8 cellular contexts compared by ENCODE assay signal in the genomic region with DNA sequence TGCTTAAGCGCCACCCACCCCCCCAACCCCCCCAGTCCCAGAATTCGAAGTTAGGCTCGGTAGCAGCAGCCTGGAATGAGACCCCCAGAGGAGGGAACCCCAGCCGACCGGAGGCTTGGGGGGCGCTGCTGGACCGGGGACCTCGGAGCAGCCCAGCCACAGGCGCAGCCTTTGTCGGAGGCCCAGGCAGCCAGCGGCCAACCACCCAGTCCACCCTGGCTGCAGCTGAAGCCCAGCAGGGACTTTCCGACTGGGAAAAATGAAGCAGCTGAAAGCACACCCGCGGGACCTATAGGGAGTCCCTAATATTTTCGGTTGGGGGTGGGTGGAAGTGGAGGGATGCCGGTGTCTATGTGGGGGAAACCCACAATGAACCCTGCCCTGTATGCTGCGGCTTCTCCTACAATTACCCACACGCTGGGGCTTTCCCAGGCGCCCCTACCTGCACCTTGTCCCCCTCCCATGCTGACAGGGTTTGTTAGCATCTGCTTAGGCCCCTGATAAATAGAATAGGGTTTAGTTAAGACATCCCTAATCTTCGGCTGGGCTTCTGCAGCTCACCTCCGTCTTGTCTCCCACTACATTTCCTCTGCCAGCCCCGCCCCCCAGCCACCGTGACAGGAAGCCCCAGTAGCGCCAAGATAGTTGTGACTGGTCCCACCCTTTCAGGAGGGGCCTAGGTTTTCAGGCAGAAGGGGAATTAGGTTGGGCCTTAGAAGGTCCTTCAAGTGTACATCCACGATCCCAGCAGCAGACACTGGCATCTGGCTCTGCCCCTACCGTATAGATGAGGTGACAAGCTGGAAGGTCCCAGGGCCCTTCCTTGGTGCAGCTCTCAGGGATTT. TPM values are rescaled to one million over a fixed set of nuclear protein-coding genes. Genes with fewer than 3 reads are reported as not detected.
DNase-seq lines count a peak whose midpoint lies in the region; ATAC-seq and FAIRE-seq lines count a peak whose summit lies in the region.

No MANE protein-coding gene starts in this region.

- H3K27me3 ChIP-seq in ectodermal cell (ENCODE audit: control insufficient read depth, insufficient read depth, low read length, poor library complexity, severe bottlenecking), result no peaks in the 10 kb centered on the region
- H3K27me3 ChIP-seq in mesendoderm (ENCODE audit: insufficient read depth, low read length, poor library complexity), result no peaks in the 10 kb centered on the region

- ATAC-seq in HG03469 (IDR thresholded peaks at IDR 0.05; ENCODE audit: unreplicated experiment), result no peak

- peak overlapping the region; percentile 79 for H3K27ac Mint-ChIP-seq in activated CD4-positive, alpha-beta memory T cell treated with anti-CD3 and anti-CD28 coated beads, Interleukin-2, amount 10 ng/mL, durations not matched to agents 7 days and 5 days

- H3K4me1 Mint-ChIP-seq in activated CD4-positive, alpha-beta memory T cell treated with anti-CD3 and anti-CD28 coated beads, Interleukin-2, amount 10 ng/mL, durations not matched to agents 7 days and 5 days, result peaks cover 72% of the 10 kb centered on the region

- peaks cover 34% of the 10 kb centered on the region for H3K36me3 Mint-ChIP-seq in activated CD4-positive, alpha-beta memory T cell treated with anti-CD3 and anti-CD28 coated beads, Interleukin-2, amount 10 ng/mL, durations not matched to agents 7 days and 5 days (ENCODE audit: low read depth)

- H3K4me3 ChIP-seq in ectodermal cell (ENCODE audit: insufficient read depth, low read depth, low read length) (peak overlapping the region; percentile 57), mesendoderm (ENCODE audit: low read length) (peak overlapping the region; percentile 13)

- H3K4me1 ChIP-seq in ectodermal cell (ENCODE audit: control insufficient read depth, insufficient read depth, low read length), result peaks cover 35% of the 10 kb centered on the region
- peaks cover 9% of the 10 kb centered on the region for H3K4me1 ChIP-seq in mesendoderm (ENCODE audit: control insufficient read depth, low read depth, low read length)

- H2AK5ac ChIP-seq in mesendoderm (ENCODE audit: low read length), result no peak overlapping the region

- no peak overlapping the region for H4K5ac ChIP-seq in mesendoderm (ENCODE audit: low read length)

- H3K9me3 ChIP-seq in ectodermal cell (ENCODE audit: control insufficient read depth, low read length), result no peaks in the 10 kb centered on the region

- peak; percentile 97 for FAIRE-seq in GM19239 (lab: Jason Lieb, UNC)

- no peak overlapping the region for H3K4ac ChIP-seq in mesendoderm (ENCODE audit: low read depth, low read length)

- H3K36me3 ChIP-seq in ectodermal cell (ENCODE audit: control insufficient read depth, insufficient read depth, low read length) (peaks cover 7% of the 10 kb centered on the region), mesendoderm (ENCODE audit: control insufficient read depth, insufficient read depth, low read length) (peaks cover 11% of the 10 kb centered on the region)

- H3K27ac ChIP-seq in ectodermal cell (ENCODE audit: insufficient read depth, low read depth, low read length, poor library complexity, severe bottlenecking) (peak overlapping the region; percentile 86), mesendoderm (ENCODE audit: low read depth, low read length) (no peak overlapping the region)

- no peaks in the 10 kb centered on the region for H3K9me3 Mint-ChIP-seq in activated CD4-positive, alpha-beta memory T cell treated with anti-CD3 and anti-CD28 coated beads, Interleukin-2, amount 10 ng/mL, durations not matched to agents 7 days and 5 days

- H2BK5ac ChIP-seq in mesendoderm (ENCODE audit: low read length), result no peak overlapping the region

- no peak overlapping the region for H2BK15ac ChIP-seq in mesendoderm (replicated peaks; ENCODE audit: low read depth)

- H2BK120ac ChIP-seq in mesendoderm (ENCODE audit: low read depth, low read length), result no peak overlapping the region

- 5 to 8% methylated on average over 26 of the region's 26 CpGs for WGBS in ectodermal cell, 2 experiments
- no CpG with 5 or more reads among the region's 26 CpGs for WGBS in mesendoderm (ENCODE audit: extremely low coverage, insufficient coverage, low lambda C conversion rate)

- DNase-seq in Ammon's horn (ENCODE audit: low spot score), result peak; percentile 54
- peak; percentile 59 for DNase-seq in GM19239 (ENCODE audit: insufficient read length, low spot score)
- DNase-seq in NCI-H1092 treated with DMSO at 0.1 percent for 48 hours (lab: John Stamatoyannopoulos, UW), result peak; percentile 55
- peak; percentile 86 for DNase-seq in activated CD4-positive, alpha-beta memory T cell treated with anti-CD3 and anti-CD28 coated beads, Interleukin-2, amount 10 ng/mL, durations not matched to agents 7 days and 5 days
- DNase-seq in mesendoderm, result peak; percentile 79
- DNase-seq in stimulated activated CD8-positive, alpha-beta memory T cell treated with anti-CD3 and anti-CD28 coated beads, Interleukin-2, amount 100 ng/mL, for 1 hour (ENCODE audit: low read depth in 2 of 2), result peak; percentile 52 to 58

- H3K9ac ChIP-seq in mesendoderm (ENCODE audit: low read length), result peak overlapping the region; percentile 76

- H3K4me2 ChIP-seq in mesendoderm (ENCODE audit: low read length), result peak overlapping the region; percentile 96

- peak overlapping the region; percentile 88 for H3K56ac ChIP-seq in mesendoderm (ENCODE audit: low read length)

- no peaks in the 10 kb centered on the region for H3K79me2 ChIP-seq in mesendoderm (ENCODE audit: control insufficient read depth, insufficient read depth, low read length)

- H3K79me1 ChIP-seq in mesendoderm (ENCODE audit: low read length), result no peaks in the 10 kb centered on the region

- peak overlapping the region; percentile 11 for H3K18ac ChIP-seq in mesendoderm (ENCODE audit: low read length)

- CTCF ChIA-PET in activated CD4-positive, alpha-beta memory T cell treated with anti-CD3 and anti-CD28 coated beads, Interleukin-2, amount 10 ng/mL, durations not matched to agents 7 days and 5 days (lab: Charles Lee), result interaction anchor here (0.5 to 3.0 kb wide), 6 partner anchors 9 to 200 kb away, joined by 3 to 30 read pairs (median 6); no protein-coding TSS in a partner anchor

- H3K23ac ChIP-seq in mesendoderm (ENCODE audit: low read length), result peak overlapping the region; percentile 89

- POLR2A ChIA-PET in activated CD4-positive, alpha-beta memory T cell treated with anti-CD3 and anti-CD28 coated beads, Interleukin-2, amount 10 ng/mL, durations not matched to agents 7 days and 5 days (lab: Charles Lee), result interaction anchor here (0.6 to 12.3 kb wide), 12 partner anchors 13 to 193 kb away, joined by 3 to 109 read pairs (median 5); a partner anchor contains a TSS

- no peaks in the 10 kb centered on the region for H3K27me3 Mint-ChIP-seq in activated CD4-positive, alpha-beta memory T cell treated with anti-CD3 and anti-CD28 coated beads, Interleukin-2, amount 10 ng/mL, durations not matched to agents 7 days and 5 days

- peak overlapping the region; percentile 72 for H3K4me3 Mint-ChIP-seq in activated CD4-positive, alpha-beta memory T cell treated with anti-CD3 and anti-CD28 coated beads, Interleukin-2, amount 10 ng/mL, durations not matched to agents 7 days and 5 days

- no peak overlapping the region for H4K8ac ChIP-seq in mesendoderm (ENCODE audit: low read depth, low read length)

RNA-seq across cellular contexts. Expression of a gene that starts 0.8 kb away (rescaled TPM):
- 10 to 100 TPM; 20.2 to 23.5 TPM for total RNA-seq in activated CD4-positive, alpha-beta memory T cell treated with anti-CD3 and anti-CD28 coated beads, Interleukin-2, amount 10 ng/mL, durations not matched to agents 7 days and 5 days
- 20.6 TPM for polyA plus RNA-seq in ectodermal cell (2013, experiment 1 of 4)
- polyA plus RNA-seq in ectodermal cell (2013, experiment 2 of 4), result 19.3 TPM
- 19.4 TPM for polyA plus RNA-seq in ectodermal cell (2013, experiment 3 of 4)
- 24.3 TPM for polyA plus RNA-seq in ectodermal cell (2013, experiment 4 of 4)
- polyA plus RNA-seq in mesendoderm (2013, experiment 1 of 2), result 12.9 TPM
- 12.8 TPM for polyA plus RNA-seq in mesendoderm (2013, experiment 2 of 2)

RNA-seq across cellular contexts. Expression of a gene that starts 4.2 kb away (rescaled TPM):
- total RNA-seq in activated CD4-positive, alpha-beta memory T cell treated with anti-CD3 and anti-CD28 coated beads, Interleukin-2, amount 10 ng/mL, durations not matched to agents 7 days and 5 days, result 1 to 10 TPM; 3.7 to 3.8 TPM
- polyA plus RNA-seq in ectodermal cell (2013, experiment 1 of 4), result 7.4 TPM
- polyA plus RNA-seq in ectodermal cell (2013, experiment 2 of 4), result 8.1 TPM
- 7.8 TPM for polyA plus RNA-seq in ectodermal cell (2013, experiment 3 of 4)
- polyA plus RNA-seq in ectodermal cell (2013, experiment 4 of 4), result 8.0 TPM
- 3.1 TPM for polyA plus RNA-seq in mesendoderm (2013, experiment 1 of 2)
- polyA plus RNA-seq in mesendoderm (2013, experiment 2 of 2), result 2.8 TPM

RNA-seq across cellular contexts. Expression of a gene that starts 7.7 kb away (rescaled TPM):
- under 1 TPM in 1 of 2 experiments, not detected in 1; 0.13 TPM for total RNA-seq in activated CD4-positive, alpha-beta memory T cell treated with anti-CD3 and anti-CD28 coated beads, Interleukin-2, amount 10 ng/mL, durations not matched to agents 7 days and 5 days
- not detected for polyA plus RNA-seq in ectodermal cell (2013, experiment 1 of 4)
- polyA plus RNA-seq in ectodermal cell (2013, experiment 2 of 4), result not detected
- polyA plus RNA-seq in ectodermal cell (2013, experiment 3 of 4), result not detected
- polyA plus RNA-seq in ectodermal cell (2013, experiment 4 of 4), result not detected
- polyA plus RNA-seq in mesendoderm (2013, experiment 1 of 2), result not detected
- not detected for polyA plus RNA-seq in mesendoderm (2013, experiment 2 of 2)

RNA-seq across cellular contexts. Expression of a gene that starts 20.9 kb away (rescaled TPM):
- 10 to 100 TPM; 15.3 to 16.4 TPM for total RNA-seq in activated CD4-positive, alpha-beta memory T cell treated with anti-CD3 and anti-CD28 coated beads, Interleukin-2, amount 10 ng/mL, durations not matched to agents 7 days and 5 days
- polyA plus RNA-seq in ectodermal cell (2013, experiment 1 of 4), result 12.5 TPM
- polyA plus RNA-seq in ectodermal cell (2013, experiment 2 of 4), result 15.7 TPM
- polyA plus RNA-seq in ectodermal cell (2013, experiment 3 of 4), result 11.5 TPM
- polyA plus RNA-seq in ectodermal cell (2013, experiment 4 of 4), result 13.5 TPM
- 7.2 TPM for polyA plus RNA-seq in mesendoderm (2013, experiment 1 of 2)
- polyA plus RNA-seq in mesendoderm (2013, experiment 2 of 2), result 7.4 TPM

RNA-seq across cellular contexts. Expression of a gene that starts 21.0 kb away (rescaled TPM):
- total RNA-seq in activated CD4-positive, alpha-beta memory T cell treated with anti-CD3 and anti-CD28 coated beads, Interleukin-2, amount 10 ng/mL, durations not matched to agents 7 days and 5 days, result 100 to 1,000 TPM; 161 to 172 TPM
- 215 TPM for polyA plus RNA-seq in ectodermal cell (2013, experiment 1 of 4)
- 211 TPM for polyA plus RNA-seq in ectodermal cell (2013, experiment 2 of 4)
- 201 TPM for polyA plus RNA-seq in ectodermal cell (2013, experiment 3 of 4)
- 205 TPM for polyA plus RNA-seq in ectodermal cell (2013, experiment 4 of 4)
- 199 TPM for polyA plus RNA-seq in mesendoderm (2013, experiment 1 of 2)
- 201 TPM for polyA plus RNA-seq in mesendoderm (2013, experiment 2 of 2)
